9 cellular contexts compared by ENCODE assay signal in genomic region chr18:3471141-3471648, GRCh38.
"Had no signal": no experiment of that assay in that cellular context is flagged by ENCODE, and none has a peak within 500 bp of the region (broad histone marks: within the 10 kb centered on the region; RNA-seq: fewer than 3 reads in every experiment).

No MANE protein-coding gene starts in this region.

- H3K27ac ChIP-seq: GM23248, HL-60 had no signal

- H3K4me3 Mint-ChIP-seq: H9 had no signal

- ATAC-seq: K562 had no signal

- H3K27ac Mint-ChIP-seq: H9 had no signal

- FAIRE-seq: H54, K562 had no signal

- DNase-seq: GM23248, GOT3, H9, HCEC 1CT, IMR-90, KG1 had no signal

- H3K9ac ChIP-seq: GM23248 had no signal

- H3K4me3 ChIP-seq: GM23248, K562 had no signal
